Comparison of ENCODE assay signal across 12 cellular contexts in the genomic region with DNA sequence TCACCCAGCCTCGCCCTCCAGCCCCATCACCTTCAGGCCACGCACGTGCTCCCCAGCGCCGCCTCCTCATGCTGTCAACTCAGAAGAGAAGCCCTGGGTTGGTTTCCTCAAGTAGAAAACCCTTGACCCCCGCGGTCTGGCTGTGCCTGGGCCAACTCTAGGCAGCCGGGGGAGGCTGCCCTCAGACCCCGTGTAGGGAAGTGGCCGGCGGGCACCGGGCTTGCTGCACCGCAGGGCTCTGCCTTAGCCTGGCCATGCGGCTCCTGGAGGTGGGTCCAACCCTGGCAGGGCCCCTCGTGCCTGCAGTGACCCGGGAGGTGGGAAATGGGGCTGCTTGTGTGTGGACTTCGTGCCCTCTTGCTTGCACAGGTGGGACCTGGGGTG.
DNase-seq lines count a peak whose midpoint lies in the region; ATAC-seq and TF ChIP-seq lines count a peak whose summit lies in the region.
"Had no signal": no experiment of that assay in that cellular context is flagged by ENCODE, and none has a peak within 500 bp of the region (broad histone marks: within the 10 kb centered on the region; RNA-seq: fewer than 3 reads in every experiment).

No MANE protein-coding gene starts in this region.

- H3K36me3 Mint-ChIP-seq in central memory CD8-positive, alpha-beta T cell (ENCODE audit: insufficient read depth): no peaks in the 10 kb centered on the region

- peak overlapping the region; percentile 96 for H3K27ac ChIP-seq in parathyroid adenoma
- H3K27ac ChIP-seq: left lung had no signal

- H3K4me3 Mint-ChIP-seq in central memory CD8-positive, alpha-beta T cell: peak overlapping the region; percentile 44

- no peaks in the 10 kb centered on the region for H3K27me3 ChIP-seq in HAP-1 (ENCODE audit: low read depth)
- H3K27me3 ChIP-seq in parathyroid adenoma (ENCODE audit: control insufficient read depth, insufficient read depth, low read length): no peaks in the 10 kb centered on the region

- in situ Hi-C loops in HAP-1 (cut with MboI; ENCODE audit: low sequenced_read_pairs): no loop called here

- H2AFZ ChIP-seq in parathyroid adenoma: no peak overlapping the region

- no peaks in the 10 kb centered on the region for H3K36me3 ChIP-seq in HAP-1 (replicated peaks)
- H3K36me3 ChIP-seq in parathyroid adenoma (ENCODE audit: control insufficient read depth, insufficient read depth, low read length): no peaks in the 10 kb centered on the region
- H3K36me3 ChIP-seq: left lung had no signal

- H3K4me1 Mint-ChIP-seq in central memory CD8-positive, alpha-beta T cell: peaks cover 9% of the 10 kb centered on the region

- H3K9me3 ChIP-seq in HAP-1 (no peaks in the 10 kb centered on the region), parathyroid adenoma (ENCODE audit: control insufficient read depth, low read length) (no peaks in the 10 kb centered on the region)
- H3K9me3 ChIP-seq: left lung had no signal

- H3K27me3 Mint-ChIP-seq in central memory CD8-positive, alpha-beta T cell: peaks cover 48% of the 10 kb centered on the region

- H3K4me3 ChIP-seq in AG09309 (ENCODE audit: control insufficient read depth, low read depth, low read length): peak overlapping the region; percentile 6; the same call in 1 of the 2 replicates
- H3K4me3 ChIP-seq in HAP-1: peak overlapping the region; percentile 11
- H3K4me3 ChIP-seq in parathyroid adenoma (ENCODE audit: low read depth, low read length): peak overlapping the region; percentile 35
- H3K4me3 ChIP-seq: left lung had no signal

- DNase-seq in AG09309 (ENCODE audit: low read depth): no peak
- DNase-seq in HAP-1 (ENCODE audit: low spot score in 2 of 2): no peak
- no peak for DNase-seq in central memory CD8-positive, alpha-beta T cell (ENCODE audit: low spot score in 2 of 2)
- no peak for DNase-seq in midbrain (lab: John Stamatoyannopoulos, UW)
- DNase-seq in activated CD4-positive, alpha-beta T cell treated with anti-CD3 and anti-CD28 coated beads, Interleukin-2, amount 50 U/mL, for 1 hour: no peak
- DNase-seq in NCI-H345 treated with DMSO at 0.1 percent for 48 hours (lab: John Stamatoyannopoulos, UW; ENCODE audit: unreplicated experiment): no peak
- DNase-seq in NCI-H446 (lab: John Stamatoyannopoulos, UW): no peak
- DNase-seq: activated CD8-positive, alpha-beta memory T cell treated with anti-CD3 and anti-CD28 coated beads for 24 hours; SHP77 treated with DMSO at 0.1 percent for 48 hours; stimulated activated CD4-positive, alpha-beta T cell treated with anti-CD3 and anti-CD28 coated beads, Interleukin-15, amount 100 ng/mL, for 24 hours had no signal

- no peak for ATAC-seq in central memory CD8-positive, alpha-beta T cell (replicated peaks; ENCODE audit: extremely low read depth, poor library complexity, severe bottlenecking)

- peak overlapping the region; percentile 13 for H3K9ac ChIP-seq in parathyroid adenoma

- no peak overlapping the region for H3K27ac Mint-ChIP-seq in central memory CD8-positive, alpha-beta T cell (ENCODE audit: low read depth)

- H3K9me3 Mint-ChIP-seq in central memory CD8-positive, alpha-beta T cell: no peaks in the 10 kb centered on the region

- H3K4me1 ChIP-seq in HAP-1 (peaks cover 32% of the 10 kb centered on the region), parathyroid adenoma (peaks cover 60% of the 10 kb centered on the region)

- peak overlapping the region; percentile 66 for H3K4me2 ChIP-seq in parathyroid adenoma (ENCODE audit: low read length)

- TF ChIP-seq CTCF in AG09309 (IDR thresholded peaks at IDR 0.05; ENCODE audit: control insufficient read depth, insufficient read depth, low read depth, low read length, missing control alignments) (no peak), parathyroid adenoma (IDR thresholded peaks at IDR 0.05) (no peak)

- H3K79me2 ChIP-seq in parathyroid adenoma: peaks cover 22% of the 10 kb centered on the region
